In genomic region chr11:93567406-93567819, GRCh38 we compare ENCODE assay signal across 12 cellular contexts. TPM values are rescaled to one million over a fixed set of nuclear protein-coding genes. Genes with fewer than 3 reads are reported as not detected.
DNase-seq lines count a peak whose midpoint lies in the region; ATAC-seq, FAIRE-seq and TF ChIP-seq lines count a peak whose summit lies in the region.
"Had no signal": no experiment of that assay in that cellular context is flagged by ENCODE, and none has a peak within 500 bp of the region (broad histone marks: within the 10 kb centered on the region; RNA-seq: fewer than 3 reads in every experiment).

No MANE protein-coding gene starts in this region.

- peak; percentile 32 for FAIRE-seq in bronchial epithelial cell (lab: Jason Lieb, UNC)

- POLR2A ChIA-PET in activated CD4-positive, alpha-beta memory T cell treated with anti-CD3 and anti-CD28 coated beads, Interleukin-2, amount 10 ng/mL, durations not matched to agents 7 days and 5 days (lab: Charles Lee), result no interaction called here

- H3K9me3 ChIP-seq in right atrium auricular region, result no peaks in the 10 kb centered on the region
- no peaks in the 10 kb centered on the region for H3K9me3 ChIP-seq in sigmoid colon
- H3K9me3 ChIP-seq: SK-N-SH had no signal

- TF ChIP-seq EP300 in sigmoid colon (IDR thresholded peaks at IDR 0.05), result no peak

- H3K4me3 ChIP-seq in bronchial epithelial cell (ENCODE audit: low read depth, low read length) (no peak overlapping the region), right atrium auricular region (no peak overlapping the region), sigmoid colon (no peak overlapping the region)

- WGBS in sigmoid colon, 2 donors, result 44 to 64% methylated on average over 7 of the region's 7 CpGs

- H3K4me3 Mint-ChIP-seq in activated CD4-positive, alpha-beta memory T cell treated with anti-CD3 and anti-CD28 coated beads, Interleukin-2, amount 10 ng/mL, durations not matched to agents 7 days and 5 days, result no peak overlapping the region
- H3K4me3 Mint-ChIP-seq: activated CD4-positive, alpha-beta T cell treated with anti-CD3 and anti-CD28 coated beads, Interleukin-2, amount 10 ng/mL, durations not matched to agents 24 days and 14 days; CD4-positive, CD25-positive, alpha-beta regulatory T cell; neural crest cell had no signal

- H3K4me1 Mint-ChIP-seq in activated CD4-positive, alpha-beta memory T cell treated with anti-CD3 and anti-CD28 coated beads, Interleukin-2, amount 10 ng/mL, durations not matched to agents 7 days and 5 days, result no peaks in the 10 kb centered on the region
- H3K4me1 Mint-ChIP-seq: activated CD4-positive, alpha-beta T cell treated with anti-CD3 and anti-CD28 coated beads, Interleukin-2, amount 10 ng/mL, durations not matched to agents 24 days and 14 days; CD4-positive, CD25-positive, alpha-beta regulatory T cell; neural crest cell had no signal

- H3K27me3 ChIP-seq in bronchial epithelial cell (ENCODE audit: control insufficient read depth, insufficient read depth, low read length) (no peaks in the 10 kb centered on the region), right atrium auricular region (no peaks in the 10 kb centered on the region), sigmoid colon (no peaks in the 10 kb centered on the region)

- H3K36me3 ChIP-seq in bronchial epithelial cell (ENCODE audit: control insufficient read depth, insufficient read depth, low read length) (no peaks in the 10 kb centered on the region), right atrium auricular region (no peaks in the 10 kb centered on the region), sigmoid colon (no peaks in the 10 kb centered on the region)

- no peak overlapping the region for H3K27ac Mint-ChIP-seq in activated CD4-positive, alpha-beta memory T cell treated with anti-CD3 and anti-CD28 coated beads, Interleukin-2, amount 10 ng/mL, durations not matched to agents 7 days and 5 days
- H3K27ac Mint-ChIP-seq: activated CD4-positive, alpha-beta T cell treated with anti-CD3 and anti-CD28 coated beads, Interleukin-2, amount 10 ng/mL, durations not matched to agents 24 days and 14 days; CD4-positive, CD25-positive, alpha-beta regulatory T cell had no signal

- H3K27ac ChIP-seq in right atrium auricular region (peak overlapping the region in 1 of 2 donors; percentile 47), sigmoid colon (peak overlapping the region in 3 of 4 donors; percentile 15 to 44 (median 35))

- H3K4me1 ChIP-seq in right atrium auricular region (peaks cover 0 to 13% of the 10 kb centered on the region in 2 donors), sigmoid colon (peaks cover 0 to 20% (median 20%) of the 10 kb centered on the region in 4 donors)

- CTCF ChIA-PET in activated CD4-positive, alpha-beta memory T cell treated with anti-CD3 and anti-CD28 coated beads, Interleukin-2, amount 10 ng/mL, durations not matched to agents 7 days and 5 days (lab: Charles Lee), result interaction anchor here (0.6 kb wide), 1 partner anchor 184 kb away, joined by 4 read pairs; no protein-coding TSS in a partner anchor

- ATAC-seq in HG02840 (IDR thresholded peaks at IDR 0.05; ENCODE audit: low FRiP score, unreplicated experiment), result no peak

- peaks cover 14% of the 10 kb centered on the region for H3K27me3 Mint-ChIP-seq in activated CD4-positive, alpha-beta memory T cell treated with anti-CD3 and anti-CD28 coated beads, Interleukin-2, amount 10 ng/mL, durations not matched to agents 7 days and 5 days
- H3K27me3 Mint-ChIP-seq: CD4-positive, CD25-positive, alpha-beta regulatory T cell had no signal

- TF ChIP-seq POLR2A in sigmoid colon (IDR thresholded peaks at IDR 0.05), result no peak

- intact Hi-C loops in sigmoid colon (cut with DNase I), result no loop called here

- no peaks in the 10 kb centered on the region for H3K9me3 Mint-ChIP-seq in activated CD4-positive, alpha-beta memory T cell treated with anti-CD3 and anti-CD28 coated beads, Interleukin-2, amount 10 ng/mL, durations not matched to agents 7 days and 5 days
- H3K9me3 Mint-ChIP-seq: activated CD4-positive, alpha-beta T cell treated with anti-CD3 and anti-CD28 coated beads, Interleukin-2, amount 10 ng/mL, durations not matched to agents 24 days and 14 days; neural crest cell had no signal

- DNase-seq in GM03348 (ENCODE audit: low spot score) (peak; percentile 29), bronchial epithelial cell (ENCODE audit: low read depth) (no peak), right atrium auricular region (ENCODE audit: low spot score) (peak; percentile 62), sigmoid colon (peak; percentile 71), NCI-H2227 treated with DMSO at 0.1 percent for 48 hours (lab: John Stamatoyannopoulos, UW) (no peak), HuH-7 (ENCODE audit: low spot score) (no peak)
- DNase-seq in activated CD4-positive, alpha-beta memory T cell treated with anti-CD3 and anti-CD28 coated beads, Interleukin-2, amount 10 ng/mL, durations not matched to agents 7 days and 5 days, result no peak
- DNase-seq: activated CD4-positive, alpha-beta T cell treated with anti-CD3 and anti-CD28 coated beads, Interleukin-2, amount 10 ng/mL, durations not matched to agents 24 days and 14 days; CD4-positive, CD25-positive, alpha-beta regulatory T cell; SK-N-SH had no signal

- H3K36me3 Mint-ChIP-seq in activated CD4-positive, alpha-beta memory T cell treated with anti-CD3 and anti-CD28 coated beads, Interleukin-2, amount 10 ng/mL, durations not matched to agents 7 days and 5 days (ENCODE audit: low read depth), result no peaks in the 10 kb centered on the region
- H3K36me3 Mint-ChIP-seq: CD4-positive, CD25-positive, alpha-beta regulatory T cell had no signal

- TF ChIP-seq CTCF in bronchial epithelial cell (IDR thresholded peaks at IDR 0.05; ENCODE audit: insufficient read depth, low read length, severe bottlenecking) (no peak), right atrium auricular region (IDR thresholded peaks at IDR 0.05) (no peak), sigmoid colon (IDR thresholded peaks at IDR 0.05) (no peak)

RNA-seq across cellular contexts. Expression of gene SMCO4, which starts 24.2 kb away (rescaled TPM):
- total RNA-seq in bronchial epithelial cell, result 2.4 and 18.1 TPM in 2 replicates
- 10 to 100 TPM; 37.6 to 79.8 TPM for total RNA-seq in right atrium auricular region
- 1 to 10 TPM; 2.4 to 9.6 (median 6.1) TPM for total RNA-seq in sigmoid colon
- 100 to 1,000 TPM in 1 of 3 donors, 10 to 100 TPM in 2; 47.0 to 112 (median 94.8) TPM for polyA plus RNA-seq in sigmoid colon
- total RNA-seq in activated CD4-positive, alpha-beta memory T cell treated with anti-CD3 and anti-CD28 coated beads, Interleukin-2, amount 10 ng/mL, durations not matched to agents 7 days and 5 days, result 10 to 100 TPM; 55.3 to 60.0 TPM

Comparison
In these comparisons a context has a peak if more than half of its experiments do, and no peak if none do; other contexts are left out.
1. DNase-seq: peak in GM03348 (single experiment), right atrium auricular region (single experiment) and sigmoid colon (single experiment); none in bronchial epithelial cell (single experiment), NCI-H2227 treated with DMSO at 0.1 percent for 48 hours (single experiment), HuH-7 (single experiment) and activated CD4-positive, alpha-beta memory T cell treated with anti-CD3 and anti-CD28 coated beads, Interleukin-2, amount 10 ng/mL, durations not matched to agents 7 days and 5 days (single experiment).